Comparison of ENCODE assay signal across 35 cellular contexts in the genomic region with DNA sequence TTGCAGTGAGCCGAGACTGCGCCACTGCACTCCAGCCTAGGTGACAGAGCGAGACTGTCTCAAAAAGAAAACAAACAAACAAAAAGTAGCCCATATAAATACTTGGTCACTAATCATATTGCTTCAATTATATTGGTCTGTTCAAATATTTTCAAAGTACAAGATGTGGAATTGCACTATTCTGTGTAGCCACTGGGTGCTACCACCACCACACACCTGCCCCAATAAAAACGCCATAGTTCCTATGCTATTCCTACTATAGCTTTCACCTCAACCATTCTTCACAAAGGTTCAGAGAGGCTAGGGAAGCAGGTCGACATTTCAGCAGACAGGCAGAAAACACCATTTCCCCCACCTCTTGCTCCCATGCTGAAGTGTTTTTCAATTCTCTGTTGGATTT. TPM values are rescaled to one million over a fixed set of nuclear protein-coding genes. Genes with fewer than 3 reads are reported as not detected.
DNase-seq lines count a peak whose midpoint lies in the region; ATAC-seq and TF ChIP-seq lines count a peak whose summit lies in the region.
"Had no signal": no experiment of that assay in that cellular context is flagged by ENCODE, and none has a peak within 500 bp of the region (broad histone marks: within the 10 kb centered on the region; RNA-seq: fewer than 3 reads in every experiment).

No MANE protein-coding gene starts in this region.

- no peak overlapping the region for H3K4me3 Mint-ChIP-seq in activated naive CD8-positive, alpha-beta T cell treated with anti-CD3 and anti-CD28 coated beads, Interleukin-2, amount 50 U/mL, for 24 hours
- H3K4me3 Mint-ChIP-seq: activated CD4-positive, alpha-beta T cell treated with anti-CD3 and anti-CD28 coated beads, Interleukin-2, amount 10 ng/mL, durations not matched to agents 7 days and 5 days; activated naive CD8-positive, alpha-beta T cell treated with anti-CD3 and anti-CD28 coated beads, Interleukin-2, amount 10 ng/mL, durations not matched to agents 7 days and 5 days; activated T-cell treated with anti-CD3 and anti-CD28 coated beads, Interleukin-2, amount 50 U/mL, for 24 hours; CD8-positive, alpha-beta memory T cell; immature natural killer cell; stimulated activated naive CD8-positive, alpha-beta T cell treated with anti-CD3 and anti-CD28 coated beads, Interleukin-15, Interleukin-2, amounts not matched to agents 100 ng/mL and 50 ng/mL, for 24 hours; WTC11 had no signal

- peaks cover 23% of the 10 kb centered on the region for H3K36me3 ChIP-seq in Panc1 (ENCODE audit: control insufficient read depth, insufficient read depth, low read length)

- no peak overlapping the region for H3K27ac ChIP-seq in C4-2B
- H3K27ac ChIP-seq in Panc1 (ENCODE audit: low read length), result no peak overlapping the region
- H3K27ac ChIP-seq: A549, dorsolateral prefrontal cortex, parathyroid adenoma, Peyer's patch, thoracic aorta, vagina had no signal

- BruUV-seq in Panc1 (replicated peaks; lab: Mats Ljungman, UMichigan), result no TSS peak

- TF ChIP-seq CTCF in C4-2B (conservative IDR thresholded peaks at IDR 0.05) (peak; percentile 25; the same call in 1 of the 2 replicates), GM13977 (IDR thresholded peaks at IDR 0.05; ENCODE audit: extremely low read depth, insufficient read depth, missing control alignments) (peak; percentile 23), Panc1 (IDR thresholded peaks at IDR 0.05) (peak; percentile 32; the same call in 1 of the 2 replicates), epithelial cell of proximal tubule (conservative IDR thresholded peaks at IDR 0.05; ENCODE audit: low read depth, low read length) (peak; percentile 18)

- H3K27me3 ChIP-seq in Panc1 (ENCODE audit: control insufficient read depth, insufficient read depth, low read length), result no peaks in the 10 kb centered on the region
- H3K27me3 ChIP-seq: dorsolateral prefrontal cortex, Peyer's patch, vagina had no signal

- no peaks in the 10 kb centered on the region for H3K4me1 ChIP-seq in Panc1 (ENCODE audit: control insufficient read depth, insufficient read depth, low read length)
- H3K4me1 ChIP-seq: A549, parathyroid adenoma, Peyer's patch, vagina had no signal

- POLR2A ChIA-PET in Panc1 (lab: Charles Lee), result interaction anchor here (0.6 kb wide), 1 partner anchor 35 kb away, joined by 3 read pairs; no protein-coding TSS in a partner anchor

- intact Hi-C loops in Panc1 (cut with micrococcal nuclease; ENCODE audit: unreplicated experiment), result no loop called here

- H3K9me3 Mint-ChIP-seq in activated naive CD8-positive, alpha-beta T cell treated with anti-CD3 and anti-CD28 coated beads, Interleukin-2, amount 50 U/mL, for 24 hours, result no peaks in the 10 kb centered on the region
- H3K9me3 Mint-ChIP-seq: activated CD4-positive, alpha-beta T cell treated with anti-CD3 and anti-CD28 coated beads, Interleukin-2, amount 10 ng/mL, durations not matched to agents 7 days and 5 days; activated naive CD8-positive, alpha-beta T cell treated with anti-CD3 and anti-CD28 coated beads, Interleukin-2, amount 10 ng/mL, durations not matched to agents 7 days and 5 days; activated T-cell treated with anti-CD3 and anti-CD28 coated beads, Interleukin-2, amount 50 U/mL, for 24 hours; CD8-positive, alpha-beta memory T cell; immature natural killer cell; stimulated activated naive CD8-positive, alpha-beta T cell treated with anti-CD3 and anti-CD28 coated beads, Interleukin-15, Interleukin-2, amounts not matched to agents 100 ng/mL and 50 ng/mL, for 24 hours; WTC11 had no signal

- no peaks in the 10 kb centered on the region for H3K27me3 Mint-ChIP-seq in activated naive CD8-positive, alpha-beta T cell treated with anti-CD3 and anti-CD28 coated beads, Interleukin-2, amount 50 U/mL, for 24 hours
- H3K27me3 Mint-ChIP-seq: activated CD4-positive, alpha-beta T cell treated with anti-CD3 and anti-CD28 coated beads, Interleukin-2, amount 10 ng/mL, durations not matched to agents 7 days and 5 days; activated naive CD8-positive, alpha-beta T cell treated with anti-CD3 and anti-CD28 coated beads, Interleukin-2, amount 10 ng/mL, durations not matched to agents 7 days and 5 days; activated T-cell treated with anti-CD3 and anti-CD28 coated beads, Interleukin-2, amount 50 U/mL, for 24 hours; CD8-positive, alpha-beta memory T cell; stimulated activated naive CD8-positive, alpha-beta T cell treated with anti-CD3 and anti-CD28 coated beads, Interleukin-15, Interleukin-2, amounts not matched to agents 100 ng/mL and 50 ng/mL, for 24 hours had no signal

- H3K9me3 ChIP-seq in Panc1 (ENCODE audit: control insufficient read depth, insufficient read depth, low read depth, low read length), result no peaks in the 10 kb centered on the region
- H3K9me3 ChIP-seq: A549, Peyer's patch, thoracic aorta, vagina had no signal

- in situ Hi-C loops in GM13977 (cut with MboI; ENCODE audit: low pct_unique_long_range_greater_than_20kb, low sequenced_read_pairs, unreplicated experiment), result no loop called here
- in situ Hi-C loops in Panc1 (cut with HindIII; ENCODE audit: low pct_unique_long_range_greater_than_20kb, low sequenced_read_pairs), result no loop called here

- peak; percentile 75 for ATAC-seq in Panc1
- no peak for ATAC-seq in activated naive CD8-positive, alpha-beta T cell treated with anti-CD3 and anti-CD28 coated beads, Interleukin-2, amount 50 U/mL, for 24 hours
- ATAC-seq: A549, left colon, WTC11 had no signal

- no peak overlapping the region for H3K27ac Mint-ChIP-seq in activated naive CD8-positive, alpha-beta T cell treated with anti-CD3 and anti-CD28 coated beads, Interleukin-2, amount 50 U/mL, for 24 hours
- H3K27ac Mint-ChIP-seq: activated CD4-positive, alpha-beta T cell treated with anti-CD3 and anti-CD28 coated beads, Interleukin-2, amount 10 ng/mL, durations not matched to agents 7 days and 5 days; activated naive CD8-positive, alpha-beta T cell treated with anti-CD3 and anti-CD28 coated beads, Interleukin-2, amount 10 ng/mL, durations not matched to agents 7 days and 5 days; activated T-cell treated with anti-CD3 and anti-CD28 coated beads, Interleukin-2, amount 50 U/mL, for 24 hours; immature natural killer cell; stimulated activated naive CD8-positive, alpha-beta T cell treated with anti-CD3 and anti-CD28 coated beads, Interleukin-15, Interleukin-2, amounts not matched to agents 100 ng/mL and 50 ng/mL, for 24 hours; WTC11 had no signal

- no peak overlapping the region for H3K4me3 ChIP-seq in Panc1 (ENCODE audit: low read depth in 2 of 2, low read length in 2 of 2)
- H3K4me3 ChIP-seq in epithelial cell of proximal tubule (ENCODE audit: low read depth, low read length), result no peak overlapping the region
- H3K4me3 ChIP-seq: A549, dorsolateral prefrontal cortex, Peyer's patch, thoracic aorta, vagina had no signal

- peaks cover 52% of the 10 kb centered on the region for H3K36me3 Mint-ChIP-seq in activated naive CD8-positive, alpha-beta T cell treated with anti-CD3 and anti-CD28 coated beads, Interleukin-2, amount 50 U/mL, for 24 hours (ENCODE audit: low read depth)

- CTCF ChIA-PET in Panc1 (lab: Charles Lee), result no interaction called here

- no peak for DNase-seq in GM13977 (ENCODE audit: low spot score)
- DNase-seq in Panc1 (ENCODE audit: low read depth, low spot score), result no peak
- no peak for DNase-seq in epithelial cell of proximal tubule (ENCODE audit: low read depth)
- no peak for DNase-seq in activated naive CD8-positive, alpha-beta T cell treated with anti-CD3 and anti-CD28 coated beads, Interleukin-2, amount 50 U/mL, for 24 hours
- DNase-seq in DMS79 treated with DMSO at 0.1 percent for 48 hours (lab: John Stamatoyannopoulos, UW), result no peak
- no peak for DNase-seq in GDM1 (lab: John Stamatoyannopoulos, UW)
- DNase-seq in NCI-H146 (lab: John Stamatoyannopoulos, UW), result no peak
- DNase-seq: activated CD4-positive, alpha-beta T cell treated with anti-CD3 and anti-CD28 coated beads, Interleukin-2, amount 10 ng/mL, durations not matched to agents 7 days and 5 days; activated gamma-delta T cell; activated naive CD8-positive, alpha-beta T cell treated with anti-CD3 and anti-CD28 coated beads, Interleukin-2, amount 10 ng/mL, durations not matched to agents 7 days and 5 days; activated T-cell treated with anti-CD3 and anti-CD28 coated beads, Interleukin-2, amount 50 U/mL, for 24 hours; CD8-positive, alpha-beta memory T cell; DMS153; dorsolateral prefrontal cortex; HCEC 1CT; hypothalamus; immature natural killer cell; Karpas-422; left colon; NCI-H1694; NCI-H2171 treated with DMSO at 0.1 percent for 48 hours; NCI-H510A treated with DMSO at 0.1 percent for 48 hours; NK-92 treated with Interleukin-12 subunit alpha and Interleukin-12 subunit beta, amount 100 ng/mL, for 24 hours; Peyer's patch; SHP77 treated with DMSO at 0.1 percent for 48 hours; stimulated activated CD4-positive, alpha-beta T cell treated with anti-CD3 and anti-CD28 coated beads, Interleukin-15, amount 100 ng/mL, for 24 hours; SW 1271; T1000 had no signal

- no peaks in the 10 kb centered on the region for H3K4me1 Mint-ChIP-seq in activated naive CD8-positive, alpha-beta T cell treated with anti-CD3 and anti-CD28 coated beads, Interleukin-2, amount 50 U/mL, for 24 hours
- H3K4me1 Mint-ChIP-seq: activated CD4-positive, alpha-beta T cell treated with anti-CD3 and anti-CD28 coated beads, Interleukin-2, amount 10 ng/mL, durations not matched to agents 7 days and 5 days; immature natural killer cell; WTC11 had no signal

RNA-seq across cellular contexts. Expression of gene NDC1, which starts 16.7 kb away (rescaled TPM):
- total RNA-seq in Panc1 (2021; ENCODE audit: unreplicated experiment) (44.4 TPM), epithelial cell of proximal tubule (40.9 and 63.7 TPM in 2 replicates)
- 23.0 TPM for polyA plus RNA-seq in Panc1 (2012; ENCODE audit: insufficient read length)
